19 cellular contexts compared by ENCODE assay signal in genomic region chr7:28126047-28127041, GRCh38. TPM values are rescaled to one million over a fixed set of nuclear protein-coding genes. Genes with fewer than 3 reads are reported as not detected.
DNase-seq lines count a peak whose midpoint lies in the region; ATAC-seq and TF ChIP-seq lines count a peak whose summit lies in the region.
"Had no signal": no experiment of that assay in that cellular context is flagged by ENCODE, and none has a peak within 500 bp of the region (broad histone marks: within the 10 kb centered on the region; RNA-seq: fewer than 3 reads in every experiment).

No MANE protein-coding gene starts in this region.

- no peaks in the 10 kb centered on the region for H3K27me3 ChIP-seq in CD4-positive, CD25-positive, alpha-beta regulatory T cell (ENCODE audit: control insufficient read depth, insufficient read depth, low read length)
- H3K27me3 ChIP-seq in esophagus muscularis mucosa (no peaks in the 10 kb centered on the region), ovary (no peaks in the 10 kb centered on the region)
- H3K27me3 ChIP-seq: colonic mucosa, right lobe of liver, upper lobe of left lung had no signal

- WGBS in esophagus muscularis mucosa: 89% methylated on average over 6 of the region's 6 CpGs
- 60 to 67% (median 60%) methylated on average over 6 of the region's 6 CpGs for WGBS in ovary, 3 donors

- peak overlapping the region in 2 of 4 donors; percentile 34 to 38 for H3K4me3 Mint-ChIP-seq in CD4-positive, CD25-positive, alpha-beta regulatory T cell
- no peak overlapping the region for H3K4me3 Mint-ChIP-seq in activated CD4-positive, alpha-beta T cell treated with anti-CD3 and anti-CD28 coated beads, Interleukin-2, amount 10 ng/mL, durations not matched to agents 24 days and 14 days
- H3K4me3 Mint-ChIP-seq: neural crest cell had no signal

- no peak for ATAC-seq in CD4-positive, CD25-positive, alpha-beta regulatory T cell (ENCODE audit: low read depth in 2 of 2)
- ATAC-seq in GM18873 (IDR thresholded peaks at IDR 0.05; ENCODE audit: low FRiP score, unreplicated experiment): no peak
- ATAC-seq: lower lobe of right lung, right lobe of liver had no signal

- no peak for TF ChIP-seq CTCF in esophagus muscularis mucosa (IDR thresholded peaks at IDR 0.05)
- TF ChIP-seq CTCF in ovary (IDR thresholded peaks at IDR 0.05): no peak

- no peak overlapping the region for H3K4me3 ChIP-seq in CD4-positive, CD25-positive, alpha-beta regulatory T cell (ENCODE audit: low read depth, low read length)
- no peak overlapping the region for H3K4me3 ChIP-seq in esophagus muscularis mucosa
- H3K4me3 ChIP-seq in ovary: no peak overlapping the region
- H3K4me3 ChIP-seq: colonic mucosa, lower lobe of right lung, right lobe of liver, upper lobe of left lung had no signal

- H3K4me1 Mint-ChIP-seq in CD4-positive, CD25-positive, alpha-beta regulatory T cell: peaks cover 32 to 76% (median 65%) of the 10 kb centered on the region in 4 donors
- H3K4me1 Mint-ChIP-seq in activated CD4-positive, alpha-beta T cell treated with anti-CD3 and anti-CD28 coated beads, Interleukin-2, amount 10 ng/mL, durations not matched to agents 24 days and 14 days: peaks cover 6% of the 10 kb centered on the region

- peaks cover 63% of the 10 kb centered on the region for H3K4me1 ChIP-seq in CD4-positive, CD25-positive, alpha-beta regulatory T cell (ENCODE audit: control insufficient read depth, insufficient read depth, low read length, poor library complexity, severe bottlenecking)
- H3K4me1 ChIP-seq in esophagus muscularis mucosa (peaks cover 15 to 96% (median 91%) of the 10 kb centered on the region in 4 donors), ovary (ENCODE audit: insufficient read depth) (peaks cover 7% of the 10 kb centered on the region)
- H3K4me1 ChIP-seq: colonic mucosa, right lobe of liver had no signal

- H3K9me3 ChIP-seq in CD4-positive, CD25-positive, alpha-beta regulatory T cell (ENCODE audit: control insufficient read depth in 2 of 2, low read length in 2 of 2): no peaks in the 10 kb centered on the region
- H3K9me3 ChIP-seq in esophagus muscularis mucosa: no peaks in the 10 kb centered on the region
- no peaks in the 10 kb centered on the region for H3K9me3 ChIP-seq in ovary
- H3K9me3 ChIP-seq: colonic mucosa, lower lobe of right lung, right lobe of liver, upper lobe of left lung had no signal

- intact Hi-C loops in esophagus muscularis mucosa (cut with DNase I): no loop called here
- intact Hi-C loops in ovary (cut with DNase I): no loop called here
- intact Hi-C loops in head of caudate nucleus (cut with DNase I): no loop called here
- intact Hi-C loops in activated CD4-positive, alpha-beta T cell treated with anti-CD3 and anti-CD28 coated beads, Interleukin-2, amount 10 ng/mL, durations not matched to agents 24 days and 14 days (cut with micrococcal nuclease): no loop called here

- TF ChIP-seq EP300 in esophagus muscularis mucosa (IDR thresholded peaks at IDR 0.05) (no peak), ovary (IDR thresholded peaks at IDR 0.05) (no peak)

- no peaks in the 10 kb centered on the region for H3K27me3 Mint-ChIP-seq in CD4-positive, CD25-positive, alpha-beta regulatory T cell
- no peaks in the 10 kb centered on the region for H3K27me3 Mint-ChIP-seq in activated CD4-positive, alpha-beta T cell treated with anti-CD3 and anti-CD28 coated beads, Interleukin-2, amount 10 ng/mL, durations not matched to agents 24 days and 14 days

- no peak overlapping the region for H3K27ac ChIP-seq in CD4-positive, CD25-positive, alpha-beta regulatory T cell (ENCODE audit: insufficient read depth, low read length, poor library complexity, severe bottlenecking)
- peak overlapping the region; percentile 59 to 81 (median 69) for H3K27ac ChIP-seq in esophagus muscularis mucosa (replicated peaks in 1 of 4)
- H3K27ac ChIP-seq in ovary: no peak overlapping the region
- H3K27ac ChIP-seq: colonic mucosa, lower lobe of right lung, right lobe of liver, upper lobe of left lung had no signal

- no peaks in the 10 kb centered on the region for H3K36me3 ChIP-seq in CD4-positive, CD25-positive, alpha-beta regulatory T cell (ENCODE audit: control insufficient read depth, insufficient read depth, low read length)
- H3K36me3 ChIP-seq in esophagus muscularis mucosa: no peaks in the 10 kb centered on the region
- H3K36me3 ChIP-seq in ovary: no peaks in the 10 kb centered on the region
- H3K36me3 ChIP-seq: colonic mucosa, lower lobe of right lung, right lobe of liver, upper lobe of left lung had no signal

- H3K36me3 Mint-ChIP-seq in CD4-positive, CD25-positive, alpha-beta regulatory T cell: peaks cover 3% of the 10 kb centered on the region
- no peaks in the 10 kb centered on the region for H3K36me3 Mint-ChIP-seq in activated CD4-positive, alpha-beta T cell treated with anti-CD3 and anti-CD28 coated beads, Interleukin-2, amount 10 ng/mL, durations not matched to agents 24 days and 14 days (ENCODE audit: low read depth)

- H3K27ac Mint-ChIP-seq in CD4-positive, CD25-positive, alpha-beta regulatory T cell: peak overlapping the region; percentile 26 to 65 (median 28)
- H3K27ac Mint-ChIP-seq in activated CD4-positive, alpha-beta T cell treated with anti-CD3 and anti-CD28 coated beads, Interleukin-2, amount 10 ng/mL, durations not matched to agents 24 days and 14 days: no peak overlapping the region

- no peak for DNase-seq in CD4-positive, CD25-positive, alpha-beta regulatory T cell
- DNase-seq in MV-4-11 (lab: John Stamatoyannopoulos, UW): peak; percentile 6
- DNase-seq in esophagus muscularis mucosa (ENCODE audit: extremely low spot score): no peak
- DNase-seq in ovary: peak in 4 of 5 donors; percentile 31 to 70 (median 54)
- no peak for DNase-seq in DMS153 treated with DMSO at 0.1 percent for 48 hours (lab: John Stamatoyannopoulos, UW; ENCODE audit: unreplicated experiment)
- no peak for DNase-seq in head of caudate nucleus
- no peak for DNase-seq in activated CD4-positive, alpha-beta T cell treated with anti-CD3 and anti-CD28 coated beads, Interleukin-2, amount 10 ng/mL, durations not matched to agents 24 days and 14 days
- DNase-seq: activated CD8-positive, alpha-beta memory T cell treated with anti-CD3 and anti-CD28 coated beads, Interleukin-2, amount 50 U/mL, for 48 hours; colonic mucosa; DMS 273 treated with DMSO at 0.1 percent for 48 hours; lower lobe of right lung; NCI-H1092; right lobe of liver; stimulated activated CD4-positive, alpha-beta T cell treated with anti-CD3 and anti-CD28 coated beads, Interleukin-2, amount 100 ng/mL, for 48 hours; stimulated activated CD8-positive, alpha-beta memory T cell treated with anti-CD3 and anti-CD28 coated beads, Interleukin-4, amount 100 ng/mL, for 48 hours; T-helper 1 cell; upper lobe of left lung had no signal

- no peaks in the 10 kb centered on the region for H3K9me3 Mint-ChIP-seq in CD4-positive, CD25-positive, alpha-beta regulatory T cell
- H3K9me3 Mint-ChIP-seq in activated CD4-positive, alpha-beta T cell treated with anti-CD3 and anti-CD28 coated beads, Interleukin-2, amount 10 ng/mL, durations not matched to agents 24 days and 14 days: no peaks in the 10 kb centered on the region
- H3K9me3 Mint-ChIP-seq: neural crest cell had no signal

- TF ChIP-seq POLR2A in esophagus muscularis mucosa (IDR thresholded peaks at IDR 0.05; ENCODE audit: low read depth) (no peak), ovary (IDR thresholded peaks at IDR 0.05) (no peak)

RNA-seq across cellular contexts. Expression of gene JAZF1, which starts 54.3 kb away (rescaled TPM):
- 30.7 TPM for total RNA-seq in CD4-positive, CD25-positive, alpha-beta regulatory T cell
- 10 to 100 TPM in 1 of 4 donors, 1 to 10 TPM in 3; 6.4 to 13.3 (median 7.5) TPM for polyA plus RNA-seq in CD4-positive, CD25-positive, alpha-beta regulatory T cell
- total RNA-seq in esophagus muscularis mucosa (10 to 100 TPM; 29.3 to 33.8 (median 30.1) TPM), ovary (10 to 100 TPM; 10.4 to 36.0 (median 19.9) TPM)
- polyA plus RNA-seq in ovary: 10 to 100 TPM; 11.6 to 28.6 TPM
- 4.2 and 4.4 TPM in 2 replicates for total RNA-seq in activated CD4-positive, alpha-beta T cell treated with anti-CD3 and anti-CD28 coated beads, Interleukin-2, amount 10 ng/mL, durations not matched to agents 24 days and 14 days

Comparison
In these comparisons a context has a peak if more than half of its experiments do, and no peak if none do; other contexts are left out.
1. DNase-seq: peak in MV-4-11 (single experiment) and ovary (4 of 5); none in CD4-positive, CD25-positive, alpha-beta regulatory T cell (0 of 3), esophagus muscularis mucosa (single experiment), DMS153 treated with DMSO at 0.1 percent for 48 hours (single experiment), head of caudate nucleus (0 of 42) and activated CD4-positive, alpha-beta T cell treated with anti-CD3 and anti-CD28 coated beads, Interleukin-2, amount 10 ng/mL, durations not matched to agents 24 days and 14 days (single experiment).
2. H3K27ac ChIP-seq: peak in esophagus muscularis mucosa (4 of 4); none in CD4-positive, CD25-positive, alpha-beta regulatory T cell (single experiment) and ovary (0 of 2).